Comparison of ENCODE assay signal across 24 cellular contexts in the genomic region with DNA sequence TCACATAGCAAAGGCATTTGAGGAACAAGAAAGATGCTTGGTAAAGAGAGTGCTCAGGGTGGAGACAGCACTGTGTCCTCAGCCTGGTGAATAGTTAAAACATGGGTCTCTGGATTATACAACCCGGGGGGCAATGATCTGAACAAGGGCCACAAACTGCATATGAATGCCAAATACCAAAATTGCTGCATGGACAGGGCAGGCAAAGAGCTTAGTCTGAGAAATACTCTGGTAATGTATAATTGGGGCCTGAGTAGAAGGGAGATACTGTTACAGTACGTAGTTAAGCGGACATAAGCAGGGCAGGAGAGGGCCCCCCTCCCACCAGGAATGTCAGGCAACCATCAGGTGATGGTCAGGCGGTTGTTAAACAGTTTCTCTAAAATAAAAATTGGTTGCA.
"Had no signal": no experiment of that assay in that cellular context is flagged by ENCODE, and none has a peak within 500 bp of the region (broad histone marks: within the 10 kb centered on the region; RNA-seq: fewer than 3 reads in every experiment).

No MANE protein-coding gene starts in this region.

- H3K9me3 ChIP-seq: gastrocnemius medialis, ovary, psoas muscle, sigmoid colon, thoracic aorta had no signal

- H3K4me3 ChIP-seq: coronary artery, gastrocnemius medialis, ovary, psoas muscle, sigmoid colon, thoracic aorta, tibial nerve had no signal

- H3K4me1 Mint-ChIP-seq: nephron progenitor cell had no signal

- DNase-seq: dermis blood vessel endothelial cell; effector memory CD4-positive, alpha-beta T cell; erythroblast; gastrocnemius medialis; head of caudate nucleus; left colon; left ventricle myocardium superior; mesendoderm; midbrain; naive thymus-derived CD4-positive, alpha-beta T cell; nephron progenitor cell; nucleus accumbens; ovary; posterior cingulate gyrus; psoas muscle; right cardiac atrium; sigmoid colon; stimulated activated CD4-positive, alpha-beta T cell treated with anti-CD3 and anti-CD28 coated beads, Interleukin-2, amount 100 ng/mL, for 24 hours; stimulated activated CD4-positive, alpha-beta T cell treated with anti-CD3 and anti-CD28 coated beads, Interleukin-4, amount 100 ng/mL, for 24 hours; stimulated activated naive CD8-positive, alpha-beta T cell treated with anti-CD3 and anti-CD28 coated beads, Interleukin-15, Interleukin-2, amounts not matched to agents 100 U/mL and 50 U/mL, for 24 hours had no signal

- ATAC-seq: gastrocnemius medialis; left colon; left ventricle myocardium superior; naive thymus-derived CD4-positive, alpha-beta T cell; psoas muscle; right cardiac atrium; stimulated activated effector memory CD8-positive, alpha-beta T cell treated with anti-CD3 and anti-CD28 coated beads, Interleukin-12 subunit alpha, Interleukin-12 subunit beta, amount 100 ng/mL, for 72 hours; stimulated activated naive CD8-positive, alpha-beta T cell treated with anti-CD3 and anti-CD28 coated beads, Interleukin-15, Interleukin-2, amounts not matched to agents 100 U/mL and 50 U/mL, for 24 hours had no signal

- H3K27ac Mint-ChIP-seq: nephron progenitor cell; stimulated activated effector memory CD8-positive, alpha-beta T cell treated with anti-CD3 and anti-CD28 coated beads, Interleukin-12 subunit alpha, Interleukin-12 subunit beta, amount 100 ng/mL, for 72 hours had no signal

- H3K4me3 Mint-ChIP-seq: nephron progenitor cell; stimulated activated effector memory CD8-positive, alpha-beta T cell treated with anti-CD3 and anti-CD28 coated beads, Interleukin-12 subunit alpha, Interleukin-12 subunit beta, amount 100 ng/mL, for 72 hours had no signal

- H3K27me3 Mint-ChIP-seq: naive thymus-derived CD4-positive, alpha-beta T cell had no signal

- H3K36me3 Mint-ChIP-seq: stimulated activated effector memory CD8-positive, alpha-beta T cell treated with anti-CD3 and anti-CD28 coated beads, Interleukin-12 subunit alpha, Interleukin-12 subunit beta, amount 100 ng/mL, for 72 hours had no signal

- H3K27ac ChIP-seq: coronary artery, gastrocnemius medialis, ovary, psoas muscle, sigmoid colon, thoracic aorta, tibial nerve had no signal

- H3K4me1 ChIP-seq: gastrocnemius medialis, psoas muscle, sigmoid colon, tibial nerve had no signal

- H3K36me3 ChIP-seq: gastrocnemius medialis, ovary, sigmoid colon, thoracic aorta, tibial nerve had no signal

- H3K27me3 ChIP-seq: gastrocnemius medialis, ovary, sigmoid colon, tibial nerve had no signal
